In the genomic region with DNA sequence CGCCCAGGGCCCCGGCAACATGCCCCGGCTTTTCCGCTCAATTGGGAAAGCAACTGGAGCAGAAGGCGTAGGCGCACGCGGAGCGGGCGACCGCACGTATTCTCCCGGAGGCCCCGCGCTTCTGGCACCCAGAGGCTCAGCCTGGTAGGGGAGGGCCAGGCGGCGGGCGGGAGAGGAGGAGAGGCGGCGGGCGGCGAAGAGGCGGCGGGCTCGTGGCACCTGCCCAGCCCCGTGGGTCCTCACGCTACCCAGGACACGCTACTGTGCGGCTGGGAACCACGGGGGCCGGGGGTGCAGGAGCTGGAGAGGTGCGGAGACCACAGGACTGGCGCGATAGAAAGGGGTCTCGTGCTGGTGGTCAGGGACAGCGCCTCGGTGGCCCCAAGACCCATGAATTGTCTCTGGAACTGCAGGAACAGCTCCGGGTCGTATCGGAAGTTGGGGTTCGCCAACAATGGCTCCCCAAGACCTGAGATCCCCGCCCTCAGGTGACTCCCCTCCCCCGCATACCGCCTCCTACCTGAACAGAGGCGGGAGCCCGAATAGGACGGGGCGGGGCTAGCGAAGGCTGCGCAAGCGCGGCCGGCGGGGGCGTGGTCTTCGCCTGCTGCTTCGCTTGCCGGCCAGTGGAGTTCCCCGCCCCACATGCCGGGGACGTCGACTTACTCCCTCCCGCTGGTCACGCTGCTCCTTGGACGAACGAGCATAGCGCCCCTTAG, we compare ENCODE assay signal across 8 cellular contexts. TPM values are rescaled to one million over a fixed set of nuclear protein-coding genes. Genes with fewer than 3 reads are reported as not detected.
DNase-seq lines count a peak whose midpoint lies in the region; ATAC-seq and TF ChIP-seq lines count a peak whose summit lies in the region.

TSS of gene SLC37A4 (minus strand) at position 549 of the 719 bp plus-strand sequence.

- H3K27me3 Mint-ChIP-seq in activated T-helper 2 cell treated with anti-CD3 and anti-CD28 coated beads, Interferon-gamma antibody, Interleukin-2, Interleukin-4, amounts not matched to agents 10 μg/mL and 5 μg/mL and 100 μg/mL, durations not matched to agents 14 hours and 24 hours and 36 hours (ENCODE audit: low read depth) = no peaks in the 10 kb centered on the region
- H3K27me3 Mint-ChIP-seq in naive thymus-derived CD8-positive, alpha-beta T cell = no peaks in the 10 kb centered on the region

- peak within 1 kb of the TSS; percentile 82 for H3K4me3 ChIP-seq in RWPE2 (ENCODE audit: severe bottlenecking)
- peak within 1 kb of the TSS; percentile 69 for H3K4me3 ChIP-seq in fibroblast of mammary gland (ENCODE audit: control insufficient read depth, low read depth, low read length)

- no peaks in the 10 kb centered on the region for H3K27me3 ChIP-seq in RWPE2 (ENCODE audit: insufficient read depth, poor library complexity, severe bottlenecking)

- DNase-seq in EH (ENCODE audit: low read depth) (peak; percentile 97), H4 (ENCODE audit: low spot score) (peak; percentile 98), LoVo (ENCODE audit: low spot score) (peak; percentile 97), RWPE2 (ENCODE audit: low spot score) (peak; percentile 98), fibroblast of mammary gland (ENCODE audit: low read depth) (peak; percentile 96)
- peak; percentile 98 for DNase-seq in activated T-helper 2 cell treated with anti-CD3 and anti-CD28 coated beads, Interferon-gamma antibody, Interleukin-2, Interleukin-4, amounts not matched to agents 10 μg/mL and 5 μg/mL and 100 μg/mL, durations not matched to agents 14 hours and 24 hours and 36 hours (ENCODE audit: low spot score)
- DNase-seq in naive thymus-derived CD8-positive, alpha-beta T cell = peak; percentile 96 to 99 (median 98)
- peak; percentile 95 to 99 (median 96) for DNase-seq in stimulated activated naive CD4-positive, alpha-beta T cell (lab: John Stamatoyannopoulos, UW)

- POLR2A ChIA-PET in naive thymus-derived CD8-positive, alpha-beta T cell (lab: Charles Lee) = interaction anchor here (0.6 to 5.8 kb wide), 10 partner anchors 12 to 90 kb away, joined by 3 to 82 read pairs (median 6); partner anchors contain the start of genes CENATAC, HINFP, HMBS and HYOU1

- H3K4me1 Mint-ChIP-seq in activated T-helper 2 cell treated with anti-CD3 and anti-CD28 coated beads, Interferon-gamma antibody, Interleukin-2, Interleukin-4, amounts not matched to agents 10 μg/mL and 5 μg/mL and 100 μg/mL, durations not matched to agents 14 hours and 24 hours and 36 hours (ENCODE audit: low read depth) = peaks cover 15% of the 10 kb centered on the region
- H3K4me1 Mint-ChIP-seq in naive thymus-derived CD8-positive, alpha-beta T cell = peaks cover 16 to 22% (median 20%) of the 10 kb centered on the region in 4 donors

- peaks cover 8% of the 10 kb centered on the region for H3K4me1 ChIP-seq in RWPE2 (ENCODE audit: insufficient read depth, poor library complexity, severe bottlenecking)

- no peaks in the 10 kb centered on the region for H3K9me3 ChIP-seq in RWPE2 (ENCODE audit: severe bottlenecking)

- H3K36me3 Mint-ChIP-seq in activated T-helper 2 cell treated with anti-CD3 and anti-CD28 coated beads, Interferon-gamma antibody, Interleukin-2, Interleukin-4, amounts not matched to agents 10 μg/mL and 5 μg/mL and 100 μg/mL, durations not matched to agents 14 hours and 24 hours and 36 hours (ENCODE audit: low read depth) = peaks cover 18% of the 10 kb centered on the region
- peaks cover 0 to 4% (median 0%) of the 10 kb centered on the region in 3 donors for H3K36me3 Mint-ChIP-seq in naive thymus-derived CD8-positive, alpha-beta T cell

- H3K36me3 ChIP-seq in RWPE2 (ENCODE audit: low read depth) = peaks cover 19% of the 10 kb centered on the region

- no peaks in the 10 kb centered on the region for H3K9me3 Mint-ChIP-seq in activated T-helper 2 cell treated with anti-CD3 and anti-CD28 coated beads, Interferon-gamma antibody, Interleukin-2, Interleukin-4, amounts not matched to agents 10 μg/mL and 5 μg/mL and 100 μg/mL, durations not matched to agents 14 hours and 24 hours and 36 hours
- H3K9me3 Mint-ChIP-seq in naive thymus-derived CD8-positive, alpha-beta T cell = no peaks in the 10 kb centered on the region

- peak; percentile 96 for TF ChIP-seq CTCF in RWPE2 (IDR thresholded peaks at IDR 0.05; ENCODE audit: poor library complexity, severe bottlenecking)
- no peak for TF ChIP-seq CTCF in fibroblast of mammary gland (conservative IDR thresholded peaks at IDR 0.05; ENCODE audit: control insufficient read depth, insufficient read depth, low read depth, low read length)

- H3K27ac Mint-ChIP-seq in activated T-helper 2 cell treated with anti-CD3 and anti-CD28 coated beads, Interferon-gamma antibody, Interleukin-2, Interleukin-4, amounts not matched to agents 10 μg/mL and 5 μg/mL and 100 μg/mL, durations not matched to agents 14 hours and 24 hours and 36 hours = peak within 1 kb of the TSS; percentile 65
- H3K27ac Mint-ChIP-seq in naive thymus-derived CD8-positive, alpha-beta T cell = peak within 1 kb of the TSS; percentile 37 to 96 (median 88)

- H3K4me3 Mint-ChIP-seq in activated T-helper 2 cell treated with anti-CD3 and anti-CD28 coated beads, Interferon-gamma antibody, Interleukin-2, Interleukin-4, amounts not matched to agents 10 μg/mL and 5 μg/mL and 100 μg/mL, durations not matched to agents 14 hours and 24 hours and 36 hours (ENCODE audit: low read depth) = peak within 1 kb of the TSS; percentile 75
- peak within 1 kb of the TSS; percentile 76 to 94 (median 90) for H3K4me3 Mint-ChIP-seq in naive thymus-derived CD8-positive, alpha-beta T cell

- peak; percentile 81 for ATAC-seq in RWPE2 (ENCODE audit: low read depth)
- peak; percentile 87 to 89 for ATAC-seq in naive thymus-derived CD8-positive, alpha-beta T cell

- peak within 1 kb of the TSS; percentile 53 for H3K27ac ChIP-seq in RWPE2 (ENCODE audit: poor library complexity, severe bottlenecking)

- intact Hi-C loops in activated T-helper 2 cell treated with anti-CD3 and anti-CD28 coated beads, Interferon-gamma antibody, Interleukin-2, Interleukin-4, amounts not matched to agents 10 μg/mL and 5 μg/mL and 100 μg/mL, durations not matched to agents 14 hours and 24 hours and 36 hours (cut with micrococcal nuclease) = loop anchor here (1.0 to 5.0 kb wide), 5 partner anchors 12 to 64 kb away; partner anchors contain the start of genes CENATAC, HYOU1, RPS25 and TRAPPC4

RNA-seq across cellular contexts. Expression of gene SLC37A4, which starts in this region (rescaled TPM):
- total RNA-seq in H4 (2014; rRNA removed; shearing (Covaris generic)) = 21.7 and 26.6 TPM in 2 replicates
- total RNA-seq in activated T-helper 2 cell treated with anti-CD3 and anti-CD28 coated beads, Interferon-gamma antibody, Interleukin-2, Interleukin-4, amounts not matched to agents 10 μg/mL and 5 μg/mL and 100 μg/mL, durations not matched to agents 14 hours and 24 hours and 36 hours = 31.7 and 34.4 TPM in 2 replicates
- total RNA-seq in naive thymus-derived CD8-positive, alpha-beta T cell = 10 to 100 TPM; 15.3 to 17.1 TPM
- 10 to 100 TPM in 2 of 3 donors, 1 to 10 TPM in 1; 9.7 to 12.8 (median 12.1) TPM for polyA plus RNA-seq in naive thymus-derived CD8-positive, alpha-beta T cell

Comparison
In these comparisons a context has a peak if more than half of its experiments do, and no peak if none do; other contexts are left out.
1. Peak in every context shown above with its lines: DNase-seq, ATAC-seq, H3K4me3 ChIP-seq and H3K27ac ChIP-seq.